ENCODE assay signal across 14 cellular contexts in genomic region chr10:15211464-15211979, GRCh38. TPM values are rescaled to one million over a fixed set of nuclear protein-coding genes. Genes with fewer than 3 reads are reported as not detected.
DNase-seq lines count a peak whose midpoint lies in the region; ATAC-seq lines count a peak whose summit lies in the region.
"Had no signal": no experiment of that assay in that cellular context is flagged by ENCODE, and none has a peak within 500 bp of the region (broad histone marks: within the 10 kb centered on the region; RNA-seq: fewer than 3 reads in every experiment).

No MANE protein-coding gene starts in this region.

- ATAC-seq in GM21528 (IDR thresholded peaks at IDR 0.05; ENCODE audit: low FRiP score, unreplicated experiment): no peak
- ATAC-seq: T-helper 17 cell had no signal

- DNase-seq in stimulated activated CD4-positive, alpha-beta T cell treated with anti-CD3 and anti-CD28 coated beads, Interleukin-15, amount 100 ng/mL, for 24 hours: peak; percentile 10
- DNase-seq in stimulated activated CD4-positive, alpha-beta T cell treated with anti-CD3 and anti-CD28 coated beads, Interleukin-2, amount 100 ng/mL, for 24 hours: no peak
- DNase-seq in RPMI7951 (ENCODE audit: low read depth): peak; percentile 82
- DNase-seq in fibroblast of gingiva (ENCODE audit: low read depth): peak; percentile 57
- DNase-seq in DMS153 treated with DMSO at 0.1 percent for 48 hours (lab: John Stamatoyannopoulos, UW; ENCODE audit: unreplicated experiment): no peak
- DNase-seq in nucleus accumbens (lab: John Stamatoyannopoulos, UW): no peak
- DNase-seq in UCSD-AML1 (lab: John Stamatoyannopoulos, UW; ENCODE audit: unreplicated experiment): no peak
- DNase-seq: COR-L47, H9, islet precursor cell, KBM-7, spleen, T-helper 17 cell had no signal

RNA-seq across cellular contexts. Expression of gene NMT2, which starts 43.0 kb away (rescaled TPM):
- total RNA-seq in RPMI7951 (2014; rRNA removed; shearing (Covaris generic)): 39.5 and 45.5 TPM in 2 replicates

Comparison
In these comparisons a context has a peak if more than half of its experiments do, and no peak if none do; other contexts are left out.
1. DNase-seq: peak in stimulated activated CD4-positive, alpha-beta T cell treated with anti-CD3 and anti-CD28 coated beads, Interleukin-15, amount 100 ng/mL, for 24 hours (single experiment), RPMI7951 (single experiment) and fibroblast of gingiva (single experiment); none in stimulated activated CD4-positive, alpha-beta T cell treated with anti-CD3 and anti-CD28 coated beads, Interleukin-2, amount 100 ng/mL, for 24 hours (0 of 2), DMS153 treated with DMSO at 0.1 percent for 48 hours (single experiment), nucleus accumbens (0 of 56) and UCSD-AML1 (single experiment).